In genomic region chr11:67648796-67649613, GRCh38 we compare ENCODE assay signal across 13 cellular contexts. TPM values are rescaled to one million over a fixed set of nuclear protein-coding genes. Genes with fewer than 3 reads are reported as not detected.
A peak's percentile ranks its signal among the peaks of the same experiment; 100 is the strongest.
DNase-seq lines count a peak whose midpoint lies in the region; ATAC-seq, FAIRE-seq and TF ChIP-seq lines count a peak whose summit lies in the region.
"Had no signal": no experiment of that assay in that cellular context is flagged by ENCODE, and none has a peak within 500 bp of the region (broad histone marks: within the 10 kb centered on the region; RNA-seq: fewer than 3 reads in every experiment).

No MANE protein-coding gene starts in this region.

- TF ChIP-seq CTCF in right atrium auricular region (IDR thresholded peaks at IDR 0.05) (no peak), endodermal cell (conservative IDR thresholded peaks at IDR 0.05) (no peak), smooth muscle cell (IDR thresholded peaks at IDR 0.05; ENCODE audit: borderline replicate concordance, insufficient read depth, poor library complexity, severe bottlenecking) (no peak)

- no peaks in the 10 kb centered on the region for H3K79me2 ChIP-seq in smooth muscle cell (ENCODE audit: low read depth)

- no peaks in the 10 kb centered on the region for H4K20me1 ChIP-seq in smooth muscle cell (ENCODE audit: low read depth)

- H3K36me3 ChIP-seq in right atrium auricular region (no peaks in the 10 kb centered on the region), endodermal cell (ENCODE audit: control insufficient read depth, insufficient read depth, low read length) (no peaks in the 10 kb centered on the region), smooth muscle cell (ENCODE audit: low read depth) (no peaks in the 10 kb centered on the region)

- intact Hi-C loops in left cardiac atrium (cut with DNase I), result no loop called here

- H3K9me3 ChIP-seq in right atrium auricular region, result no peaks in the 10 kb centered on the region
- H3K9me3 ChIP-seq in endodermal cell (ENCODE audit: control insufficient read depth, low read length), result no peaks in the 10 kb centered on the region
- no peaks in the 10 kb centered on the region for H3K9me3 ChIP-seq in smooth muscle cell (replicated peaks; ENCODE audit: low read depth)

- no peaks in the 10 kb centered on the region for H3F3A ChIP-seq in smooth muscle cell (ENCODE audit: low read depth)

- no peak overlapping the region for H3K27ac Mint-ChIP-seq in endodermal cell
- H3K27ac Mint-ChIP-seq: nephron progenitor cell had no signal

- no peaks in the 10 kb centered on the region for H3K4me1 ChIP-seq in right atrium auricular region
- no peaks in the 10 kb centered on the region for H3K4me1 ChIP-seq in endodermal cell (ENCODE audit: control insufficient read depth, insufficient read depth, low read length)
- no peaks in the 10 kb centered on the region for H3K4me1 ChIP-seq in smooth muscle cell (ENCODE audit: low read depth)

- H3K4me2 ChIP-seq in smooth muscle cell, result no peak overlapping the region

- H3K27ac ChIP-seq in right atrium auricular region (no peak overlapping the region), endodermal cell (ENCODE audit: low read depth, low read length) (no peak overlapping the region), smooth muscle cell (ENCODE audit: low read depth) (no peak overlapping the region)

- DNase-seq in left cardiac atrium, result peak; percentile 19
- no peak for DNase-seq in right atrium auricular region (ENCODE audit: low spot score)
- DNase-seq in NOMO-1 (lab: John Stamatoyannopoulos, UW; ENCODE audit: unreplicated experiment in 2 of 2), result peak; percentile 55 to 59
- DNase-seq in endodermal cell, result peak; percentile 42
- no peak for DNase-seq in NCI-H187 (lab: John Stamatoyannopoulos, UW)
- no peak for DNase-seq in smooth muscle cell (lab: John Stamatoyannopoulos, UW; ENCODE audit: unreplicated experiment)
- no peak for DNase-seq in activated T-cell treated with anti-CD3 and anti-CD28 coated beads, Interleukin-2, amount 50 U/mL, for 1 hour
- no peak for DNase-seq in frontal cortex (ENCODE audit: low spot score in 2 of 2)
- DNase-seq: NCI-H2081 treated with DMSO at 0.1 percent for 48 hours, nephron progenitor cell had no signal

- 94 to 96% methylated on average over 7 to 12 of the region's 12 CpGs for WGBS in endodermal cell (ENCODE audit: insufficient coverage in 1 of 2, insufficient read length in 1 of 2), 2 experiments
- WGBS in smooth muscle cell (ENCODE audit: low lambda C conversion rate), result 91% methylated on average over 12 of the region's 12 CpGs

- FAIRE-seq in frontal cortex (lab: Jason Lieb, UNC), result no peak
- FAIRE-seq: colon, keratinocyte had no signal

- H3K27me3 ChIP-seq in right atrium auricular region, result no peaks in the 10 kb centered on the region
- no peaks in the 10 kb centered on the region for H3K27me3 ChIP-seq in endodermal cell (ENCODE audit: control insufficient read depth, insufficient read depth, low read length, poor library complexity, severe bottlenecking)
- H3K27me3 ChIP-seq in smooth muscle cell (ENCODE audit: low read depth), result no peaks in the 10 kb centered on the region

- ATAC-seq in left cardiac atrium, result no peak
- ATAC-seq: Right ventricle myocardium inferior had no signal

- no peak overlapping the region for H2AFZ ChIP-seq in smooth muscle cell (ENCODE audit: low read depth)

- peaks cover 6% of the 10 kb centered on the region for H3K4me1 Mint-ChIP-seq in endodermal cell

- H3K9ac ChIP-seq in endodermal cell (ENCODE audit: extremely low read depth, low read length, poor library complexity, severe bottlenecking) (no peak overlapping the region), smooth muscle cell (ENCODE audit: low read depth) (no peak overlapping the region)

- peaks cover 7% of the 10 kb centered on the region for H3K9me3 Mint-ChIP-seq in endodermal cell

- H3K4me3 Mint-ChIP-seq in endodermal cell, result no peak overlapping the region
- H3K4me3 Mint-ChIP-seq: nephron progenitor cell had no signal

- H3K4me3 ChIP-seq in right atrium auricular region, result no peak overlapping the region
- H3K4me3 ChIP-seq in endodermal cell (ENCODE audit: low read length), result no peak overlapping the region
- H3K4me3 ChIP-seq in smooth muscle cell, result no peak overlapping the region

- no peaks in the 10 kb centered on the region for H3K36me3 Mint-ChIP-seq in endodermal cell (ENCODE audit: low read depth)

- H3K27me3 Mint-ChIP-seq in endodermal cell (ENCODE audit: insufficient read depth), result peaks cover 5% of the 10 kb centered on the region

RNA-seq across cellular contexts. Expression of gene ACY3, which starts 1.5 kb away (rescaled TPM):
- total RNA-seq in left cardiac atrium (not detected), right atrium auricular region (not detected), endodermal cell (under 1 TPM; 0.20 to 0.71 TPM), smooth muscle cell (not detected in 2 replicates), frontal cortex (not detected)
- polyA plus RNA-seq in endodermal cell (2013, experiment 1 of 2), result not detected
- not detected for polyA plus RNA-seq in endodermal cell (2013, experiment 2 of 2)
- not detected in 2 replicates for polyA plus RNA-seq in smooth muscle cell
- total RNA-seq: Right ventricle myocardium inferior had no signal
- polyA plus RNA-seq: keratinocyte had no signal

RNA-seq across cellular contexts. Expression of gene TBX10, which starts 9.4 kb away (rescaled TPM):
- total RNA-seq in left cardiac atrium, result not detected
- total RNA-seq in right atrium auricular region, result not detected
- not detected for total RNA-seq in endodermal cell
- 1.7 TPM for polyA plus RNA-seq in endodermal cell (2013, experiment 1 of 2)
- 1.7 TPM for polyA plus RNA-seq in endodermal cell (2013, experiment 2 of 2)
- total RNA-seq in smooth muscle cell, result not detected in 2 replicates
- polyA plus RNA-seq in smooth muscle cell, result not detected in 2 replicates
- total RNA-seq in frontal cortex, result not detected
- polyA plus RNA-seq: keratinocyte had no signal

RNA-seq across cellular contexts. Expression of gene NUDT8, which starts 19.3 kb away (rescaled TPM):
- 10 to 100 TPM; 60.1 to 61.7 TPM for total RNA-seq in left cardiac atrium
- 10 to 100 TPM; 29.8 to 78.6 TPM for total RNA-seq in right atrium auricular region
- total RNA-seq in endodermal cell, result 10 to 100 TPM in 1 of 2 donors, 1 to 10 TPM in 1; 9.5 to 13.1 TPM
- polyA plus RNA-seq in endodermal cell (2013, experiment 1 of 2), result 13.6 TPM
- polyA plus RNA-seq in endodermal cell (2013, experiment 2 of 2), result 13.4 TPM
- 0.67 and 9.2 TPM in 2 replicates for total RNA-seq in smooth muscle cell
- 15.6 and 17.6 TPM in 2 replicates for polyA plus RNA-seq in smooth muscle cell
- total RNA-seq in frontal cortex, result 1.2 TPM

RNA-seq across cellular contexts. Expression of gene ALDH3B2, which starts 25.4 kb away (rescaled TPM):
- total RNA-seq in left cardiac atrium (not detected), right atrium auricular region (not detected), endodermal cell (not detected), smooth muscle cell (2.6 and 5.0 TPM in 2 replicates), frontal cortex (not detected)
- polyA plus RNA-seq in endodermal cell (2013, experiment 1 of 2), result not detected
- polyA plus RNA-seq in endodermal cell (2013, experiment 2 of 2), result not detected
- 0.77 and 3.1 TPM in 2 replicates for polyA plus RNA-seq in smooth muscle cell
- total RNA-seq: Right ventricle myocardium inferior had no signal

RNA-seq across cellular contexts. Expression of gene NDUFV1, which starts 42.3 kb away (rescaled TPM):
- total RNA-seq in left cardiac atrium, result 100 to 1,000 TPM; 422 to 434 TPM
- 100 to 1,000 TPM; 424 to 522 TPM for total RNA-seq in right atrium auricular region
- total RNA-seq in endodermal cell, result 100 to 1,000 TPM; 135 to 160 TPM
- polyA plus RNA-seq in endodermal cell (2013, experiment 1 of 2), result 138 TPM
- 109 TPM for polyA plus RNA-seq in endodermal cell (2013, experiment 2 of 2)
- 110 and 111 TPM in 2 replicates for total RNA-seq in smooth muscle cell
- polyA plus RNA-seq in smooth muscle cell, result 201 and 207 TPM in 2 replicates
- 182 TPM for total RNA-seq in frontal cortex

Comparison
In these comparisons a context has a peak if more than half of its experiments do, and no peak if none do; other contexts are left out.
1. DNase-seq: peak in left cardiac atrium (single experiment), NOMO-1 (2 of 2) and endodermal cell (single experiment); none in right atrium auricular region (single experiment), NCI-H187 (0 of 2), smooth muscle cell (single experiment), activated T-cell treated with anti-CD3 and anti-CD28 coated beads, Interleukin-2, amount 50 U/mL, for 1 hour (single experiment) and frontal cortex (0 of 2).